ENCODE assay signal across 11 cellular contexts in genomic region chr6:105596284-105596755, GRCh38.
DNase-seq lines count a peak whose midpoint lies in the region; ATAC-seq and TF ChIP-seq lines count a peak whose summit lies in the region.
"Had no signal": no experiment of that assay in that cellular context is flagged by ENCODE, and none has a peak within 500 bp of the region (broad histone marks: within the 10 kb centered on the region; RNA-seq: fewer than 3 reads in every experiment).

No MANE protein-coding gene starts in this region.

- no peaks in the 10 kb centered on the region for H3K36me3 Mint-ChIP-seq in chondrocyte (ENCODE audit: low read depth)
- H3K36me3 Mint-ChIP-seq in endothelial cell (ENCODE audit: low read depth, unreplicated experiment): no peaks in the 10 kb centered on the region
- H3K36me3 Mint-ChIP-seq: CD8-positive, alpha-beta T cell had no signal

- H3K27ac ChIP-seq in mesodermal cell (ENCODE audit: low read depth, low read length, severe bottlenecking) (peak overlapping the region; percentile 94), gastrocnemius medialis (no peak overlapping the region)

- peaks cover 60% of the 10 kb centered on the region for H3K4me1 ChIP-seq in mesodermal cell (ENCODE audit: control insufficient read depth, insufficient read depth, low read length, poor library complexity, severe bottlenecking)
- H3K4me1 ChIP-seq in gastrocnemius medialis: peaks cover 7 to 9% of the 10 kb centered on the region in 2 donors

- H3K27me3 ChIP-seq in MG63 (no peaks in the 10 kb centered on the region), gastrocnemius medialis (no peaks in the 10 kb centered on the region)

- H3K27me3 Mint-ChIP-seq in chondrocyte (ENCODE audit: low read depth) (no peaks in the 10 kb centered on the region), endothelial cell (ENCODE audit: unreplicated experiment) (peaks cover 3% of the 10 kb centered on the region)

- H3K27ac Mint-ChIP-seq in chondrocyte (ENCODE audit: unreplicated experiment): peak overlapping the region; percentile 74
- H3K27ac Mint-ChIP-seq in endothelial cell (ENCODE audit: unreplicated experiment): no peak overlapping the region
- H3K27ac Mint-ChIP-seq: activated naive CD8-positive, alpha-beta T cell treated with anti-CD3 and anti-CD28 coated beads, Interleukin-2, amount 10 ng/mL, durations not matched to agents 7 days and 5 days; CD8-positive, alpha-beta T cell had no signal

- no peaks in the 10 kb centered on the region for H3K36me3 ChIP-seq in MG63
- H3K36me3 ChIP-seq in mesodermal cell (ENCODE audit: control insufficient read depth, insufficient read depth, low read length): no peaks in the 10 kb centered on the region
- H3K36me3 ChIP-seq in gastrocnemius medialis: no peaks in the 10 kb centered on the region

- intact Hi-C loops in gastrocnemius medialis (cut with DNase I; ENCODE audit: low total_unique reads): no loop called here

- no CpG with 5 or more reads among the region's 4 CpGs for WGBS in mesodermal cell (ENCODE audit: insufficient coverage in 2 of 2), 2 experiments

- DNase-seq in AG09309 (ENCODE audit: low read depth): peak; percentile 98
- DNase-seq in MG63: peak; percentile 35
- no peak for DNase-seq in chondrocyte (ENCODE audit: low spot score)
- no peak for DNase-seq in endothelial cell (ENCODE audit: low spot score)
- DNase-seq in gastrocnemius medialis: no peak
- DNase-seq in stimulated activated naive CD8-positive, alpha-beta T cell treated with anti-CD3 and anti-CD28 coated beads, Interleukin-15, Interleukin-2, amounts not matched to agents 100 U/mL and 50 U/mL, for 24 hours: no peak
- DNase-seq: activated naive CD8-positive, alpha-beta T cell treated with anti-CD3 and anti-CD28 coated beads, Interleukin-2, amount 10 ng/mL, durations not matched to agents 7 days and 5 days; CD8-positive, alpha-beta T cell; NCI-H1048 had no signal

- peaks cover 58% of the 10 kb centered on the region for H3K4me1 Mint-ChIP-seq in chondrocyte (ENCODE audit: low read depth)
- peaks cover 21% of the 10 kb centered on the region for H3K4me1 Mint-ChIP-seq in endothelial cell (ENCODE audit: unreplicated experiment)

- TF ChIP-seq CTCF in AG09309 (IDR thresholded peaks at IDR 0.05; ENCODE audit: control insufficient read depth, insufficient read depth, low read depth, low read length, missing control alignments): no peak
- TF ChIP-seq CTCF in chondrocyte (IDR thresholded peaks at IDR 0.05): no peak
- no peak for TF ChIP-seq CTCF in endothelial cell (IDR thresholded peaks at IDR 0.05; ENCODE audit: unreplicated experiment)
- no peak for TF ChIP-seq CTCF in gastrocnemius medialis (IDR thresholded peaks at IDR 0.05 in 4 of 5, conservative IDR thresholded peaks at IDR 0.05 in 1 of 5)

- no peaks in the 10 kb centered on the region for H3K9me3 Mint-ChIP-seq in chondrocyte (ENCODE audit: low read depth)
- no peaks in the 10 kb centered on the region for H3K9me3 Mint-ChIP-seq in endothelial cell (ENCODE audit: unreplicated experiment)
- H3K9me3 Mint-ChIP-seq: CD8-positive, alpha-beta T cell had no signal

- no peak overlapping the region for H3K4me3 Mint-ChIP-seq in chondrocyte (ENCODE audit: unreplicated experiment)
- no peak overlapping the region for H3K4me3 Mint-ChIP-seq in endothelial cell (ENCODE audit: unreplicated experiment)
- H3K4me3 Mint-ChIP-seq: activated naive CD8-positive, alpha-beta T cell treated with anti-CD3 and anti-CD28 coated beads, Interleukin-2, amount 10 ng/mL, durations not matched to agents 7 days and 5 days; CD8-positive, alpha-beta T cell had no signal

- H3K9me3 ChIP-seq in MG63: no peaks in the 10 kb centered on the region
- peaks cover 6% of the 10 kb centered on the region for H3K9me3 ChIP-seq in mesodermal cell (ENCODE audit: control insufficient read depth, low read length)
- no peaks in the 10 kb centered on the region for H3K9me3 ChIP-seq in gastrocnemius medialis

- ATAC-seq in GM19035 (IDR thresholded peaks at IDR 0.05; ENCODE audit: unreplicated experiment): no peak
- ATAC-seq in gastrocnemius medialis: no peak
- no peak for ATAC-seq in stimulated activated naive CD8-positive, alpha-beta T cell treated with anti-CD3 and anti-CD28 coated beads, Interleukin-15, Interleukin-2, amounts not matched to agents 100 U/mL and 50 U/mL, for 24 hours
- ATAC-seq: CD8-positive, alpha-beta T cell had no signal

- in situ Hi-C loops in gastrocnemius medialis (cut with MboI; ENCODE audit: low sequenced_read_pairs in 4 of 4): no loop called here

- H3K4me3 ChIP-seq in AG09309 (ENCODE audit: control insufficient read depth, low read depth, low read length) (no peak overlapping the region), MG63 (no peak overlapping the region), mesodermal cell (ENCODE audit: extremely low read depth, insufficient read depth, low read length, poor library complexity, severe bottlenecking) (no peak overlapping the region), gastrocnemius medialis (no peak overlapping the region)

- no peak for TF ChIP-seq POLR2A in gastrocnemius medialis (IDR thresholded peaks at IDR 0.05)

Comparison
In these comparisons a context has a peak if more than half of its experiments do, and no peak if none do; other contexts are left out.
1. DNase-seq: peak in AG09309 (single experiment) and MG63 (single experiment); none in chondrocyte (single experiment), endothelial cell (single experiment), gastrocnemius medialis (0 of 2) and stimulated activated naive CD8-positive, alpha-beta T cell treated with anti-CD3 and anti-CD28 coated beads, Interleukin-15, Interleukin-2, amounts not matched to agents 100 U/mL and 50 U/mL, for 24 hours (single experiment).